ENCODE assay signal across 8 cellular contexts in genomic region chr7:516606-517456, GRCh38. TPM values are rescaled to one million over a fixed set of nuclear protein-coding genes. Genes with fewer than 3 reads are reported as not detected.
A peak's percentile ranks its signal among the peaks of the same experiment; 100 is the strongest.
DNase-seq lines count a peak whose midpoint lies in the region; ATAC-seq and TF ChIP-seq lines count a peak whose summit lies in the region.

No MANE protein-coding gene starts in this region.

- H2AFZ ChIP-seq in ACC112 (ENCODE audit: low read length, unreplicated experiment): peak overlapping the region; percentile 66

- peak overlapping the region; percentile 83 for H3K4me3 ChIP-seq in ACC112 (ENCODE audit: low read depth, low read length)
- H3K4me3 ChIP-seq in lower leg skin (ENCODE audit: low read depth, poor library complexity, severe bottlenecking): peak overlapping the region; percentile 27
- peak overlapping the region; percentile 52 to 58 (median 54) for H3K4me3 ChIP-seq in tibial nerve

- peaks cover 17% of the 10 kb centered on the region for H3K27me3 ChIP-seq in ACC112 (ENCODE audit: insufficient read depth, low read length)
- H3K27me3 ChIP-seq in tibial nerve: peaks cover 0 to 12% of the 10 kb centered on the region in 2 donors

- TF ChIP-seq EP300 in tibial nerve (IDR thresholded peaks at IDR 0.05): peak in 1 of 2 donors; percentile 10

- H3K9me3 ChIP-seq in tibial nerve: no peaks in the 10 kb centered on the region

- intact Hi-C loops in lower leg skin (cut with DNase I; ENCODE audit: low total_unique reads): no loop called here

- 4 to 6% methylated on average over 14 to 37 of the region's 83 CpGs for WGBS in lower leg skin, 2 donors
- 2 to 17% methylated on average over 3 to 76 of the region's 83 CpGs for WGBS in tibial nerve, 2 donors

- H3K4me1 ChIP-seq in ACC112 (ENCODE audit: control insufficient read depth, insufficient read depth, low read length, unreplicated experiment) (peaks cover 20% of the 10 kb centered on the region), tibial nerve (peaks cover 3 to 73% (median 53%) of the 10 kb centered on the region in 4 donors)

- no peak for TF ChIP-seq POLR2A in lower leg skin (IDR thresholded peaks at IDR 0.05)
- no peak for TF ChIP-seq POLR2A in tibial nerve (IDR thresholded peaks at IDR 0.05)

- no peaks in the 10 kb centered on the region for H3K36me3 ChIP-seq in ACC112 (ENCODE audit: insufficient read depth, low read length)
- H3K36me3 ChIP-seq in tibial nerve: peaks cover 0 to 8% (median 0%) of the 10 kb centered on the region in 3 donors

- CTCF ChIA-PET in HEK293T (lab: Yijun Ruan, JAX): no interaction called here

- H3K79me2 ChIP-seq in ACC112 (ENCODE audit: control insufficient read depth, insufficient read depth, low read length, unreplicated experiment): peaks cover 7% of the 10 kb centered on the region

- DNase-seq in HT1080 (ENCODE audit: low read depth): peak; percentile 57
- peak; percentile 30 for DNase-seq in cerebellum (ENCODE audit: low spot score)
- no peak for DNase-seq in lower leg skin (ENCODE audit: low spot score in 2 of 2)
- DNase-seq in tibial nerve (ENCODE audit: low spot score in 2 of 2): peak in 1 of 2 donors; percentile 40
- no peak for DNase-seq in HEK293T (ENCODE audit: extremely low spot score)

- ATAC-seq in HG03432 (IDR thresholded peaks at IDR 0.05; ENCODE audit: unreplicated experiment): no peak
- no peak for ATAC-seq in GM19328 (IDR thresholded peaks at IDR 0.05; ENCODE audit: unreplicated experiment)

- TF ChIP-seq CTCF in lower leg skin (IDR thresholded peaks at IDR 0.05) (no peak), tibial nerve (IDR thresholded peaks at IDR 0.05) (peak in 1 of 5 experiments; percentile 8)

- POLR2A ChIA-PET in HEK293T (lab: Yijun Ruan, JAX): no interaction called here

- H3K27ac ChIP-seq in ACC112 (ENCODE audit: low read depth, low read length): 0 out of 2 replicates have a peak overlapping the region, but pooled peaks have one; percentile 10
- peak overlapping the region; percentile 65 to 91 (median 78) for H3K27ac ChIP-seq in tibial nerve

TF ChIP-seq in HEK293T, 16 proteins besides CTCF, POLR2A, EP300 and RAD21:
- TF ChIP-seq NFRKB (IDR thresholded peaks at IDR 0.05) (no peak), ARNT (IDR thresholded peaks at IDR 0.05) (no peak)

RNA-seq across cellular contexts. Expression of gene PDGFA, which starts 2.8 kb away (rescaled TPM):
- 21.6 and 23.1 TPM in 2 replicates for total RNA-seq in HT1080 (2014; rRNA removed; shearing (Covaris generic))
- 16.9 and 17.0 TPM in 2 replicates for polyA plus RNA-seq in HT1080 (2015; cell fraction: cytosol; rRNA removed)
- 12.7 and 15.5 TPM in 2 replicates for polyA plus RNA-seq in HT1080 (2015; cell fraction: nucleus; rRNA removed)
- total RNA-seq in cerebellum (14.5 TPM), lower leg skin (10 to 100 TPM; 13.0 to 27.0 (median 20.5) TPM), tibial nerve (10 to 100 TPM; 33.4 to 84.1 (median 40.6) TPM)

Comparison
In these comparisons a context has a peak if more than half of its experiments do, and no peak if none do; other contexts are left out.
1. H3K4me3 ChIP-seq: peak in every context shown above with its lines; median percentile 83 in ACC112; 54 in tibial nerve; 27 in lower leg skin.
2. DNase-seq: peak in HT1080 (single experiment) and cerebellum (single experiment); none in lower leg skin (0 of 2) and HEK293T (single experiment).